Comparison of ENCODE assay signal across 19 cellular contexts in genomic region chr2:199395311-199395710, GRCh38.
DNase-seq lines count a peak whose midpoint lies in the region; ATAC-seq and TF ChIP-seq lines count a peak whose summit lies in the region.
"Had no signal": no experiment of that assay in that cellular context is flagged by ENCODE, and none has a peak within 500 bp of the region (broad histone marks: within the 10 kb centered on the region; RNA-seq: fewer than 3 reads in every experiment).

No MANE protein-coding gene starts in this region.

- H3F3A ChIP-seq in GM23248 (ENCODE audit: insufficient read depth) (no peaks in the 10 kb centered on the region), PC-3 (ENCODE audit: low read length, unreplicated experiment) (no peaks in the 10 kb centered on the region)

- DNase-seq in GM23248: peak; percentile 4
- peak; percentile 41 for DNase-seq in OCI-M1 (lab: John Stamatoyannopoulos, UW)
- peak; percentile 23 for DNase-seq in astrocyte of the cerebellum (ENCODE audit: low read depth)
- peak; percentile 31 to 80 for DNase-seq in fibroblast of lung (ENCODE audit: low read depth in 2 of 2)
- no peak for DNase-seq in NCI-H1092 treated with DMSO at 0.1 percent for 48 hours (lab: John Stamatoyannopoulos, UW)
- DNase-seq in PC-3: no peak
- no peak for DNase-seq in GM19238 (ENCODE audit: insufficient read length, low spot score)
- DNase-seq: Caco-2; CD4-positive, CD25-positive, alpha-beta regulatory T cell; CD8-positive, alpha-beta T cell; DMS153; DND-41; H9 had no signal

- no TSS peak for BruUV-seq in PC-3 (replicated peaks; lab: Mats Ljungman, UMichigan)

- POLR2A ChIA-PET in PC-3 (lab: Charles Lee; ENCODE audit: unreplicated experiment): no interaction called here

- H3K9ac ChIP-seq in GM23248 (no peak overlapping the region), fibroblast of lung (ENCODE audit: insufficient read depth, low read length) (no peak overlapping the region), PC-3 (ENCODE audit: low read length) (no peak overlapping the region)
- H3K9ac ChIP-seq: BLaER1 had no signal

- no peaks in the 10 kb centered on the region for H3K27me3 ChIP-seq in GM23248 (replicated peaks; ENCODE audit: insufficient read depth)
- H3K27me3 ChIP-seq in fibroblast of lung (ENCODE audit: control insufficient read depth, insufficient read depth, low read length): no peaks in the 10 kb centered on the region
- no peaks in the 10 kb centered on the region for H3K27me3 ChIP-seq in PC-3 (ENCODE audit: low read length)
- H3K27me3 ChIP-seq: BLaER1 had no signal

- no peak for TF ChIP-seq CTCF in astrocyte of the cerebellum (IDR thresholded peaks at IDR 0.05; ENCODE audit: low read depth, low read length, missing control alignments)
- no peak for TF ChIP-seq CTCF in fibroblast of lung (conservative IDR thresholded peaks at IDR 0.05 in 1 of 2, IDR thresholded peaks at IDR 0.05 in 1 of 2; ENCODE audit: low read depth in 1 of 2, low read length in 2 of 2)
- no peak for TF ChIP-seq CTCF in PC-3 (conservative IDR thresholded peaks at IDR 0.05; ENCODE audit: low read depth, low read length)

- H3K4me1 ChIP-seq in GM23248 (ENCODE audit: insufficient read depth) (peaks cover 5% of the 10 kb centered on the region; the same call in 1 of the 2 replicates), fibroblast of lung (ENCODE audit: control insufficient read depth, extremely low read depth, insufficient read depth, low read length) (no peaks in the 10 kb centered on the region), PC-3 (ENCODE audit: insufficient read depth, low read length) (no peaks in the 10 kb centered on the region)
- H3K4me1 ChIP-seq: BLaER1, Caco-2 had no signal

- in situ Hi-C loops in GM23248 (cut with MboI): no loop called here
- in situ Hi-C loops in astrocyte of the cerebellum (cut with HindIII; ENCODE audit: low sequenced_read_pairs): no loop called here

- H3K9me3 ChIP-seq in GM23248 (ENCODE audit: low read depth) (no peaks in the 10 kb centered on the region), fibroblast of lung (ENCODE audit: control insufficient read depth, insufficient read depth, low read depth, low read length) (no peaks in the 10 kb centered on the region), PC-3 (ENCODE audit: low read length) (no peaks in the 10 kb centered on the region)
- H3K9me3 ChIP-seq: BLaER1, Caco-2 had no signal

- H2AFZ ChIP-seq in GM23248 (no peak overlapping the region), fibroblast of lung (ENCODE audit: low read length) (no peak overlapping the region), PC-3 (ENCODE audit: low read length) (no peak overlapping the region)
- H2AFZ ChIP-seq: GM23338 had no signal

- no peak overlapping the region for H3K4me2 ChIP-seq in GM23248 (ENCODE audit: unreplicated experiment)
- no peak overlapping the region for H3K4me2 ChIP-seq in fibroblast of lung (ENCODE audit: extremely low read depth, insufficient read depth, low read length)
- no peak overlapping the region for H3K4me2 ChIP-seq in PC-3 (ENCODE audit: low read length)
- H3K4me2 ChIP-seq: BLaER1, GM23338 had no signal

- H3K9me2 ChIP-seq in GM23248 (ENCODE audit: insufficient read depth) (no peaks in the 10 kb centered on the region), PC-3 (replicated peaks; ENCODE audit: low read length) (no peaks in the 10 kb centered on the region)

- H3K36me3 ChIP-seq in GM23248 (ENCODE audit: low read depth): 0 out of 2 replicates have a peak, but pooled peaks cover 14% of the 10 kb centered on the region
- H3K36me3 ChIP-seq in fibroblast of lung (ENCODE audit: control insufficient read depth, insufficient read depth, low read length): no peaks in the 10 kb centered on the region
- no peaks in the 10 kb centered on the region for H3K36me3 ChIP-seq in PC-3 (ENCODE audit: low read depth, low read length)
- H3K36me3 ChIP-seq: BLaER1 had no signal

- H3K27ac ChIP-seq in GM23248 (no peak overlapping the region), fibroblast of lung (ENCODE audit: insufficient read depth, low read length) (no peak overlapping the region), PC-3 (ENCODE audit: low read length) (no peak overlapping the region)
- H3K27ac ChIP-seq: 22Rv1, BLaER1, C4-2B had no signal

- no peaks in the 10 kb centered on the region for H3K79me2 ChIP-seq in GM23248 (ENCODE audit: insufficient read depth)
- no peaks in the 10 kb centered on the region for H3K79me2 ChIP-seq in fibroblast of lung (ENCODE audit: control insufficient read depth, insufficient read depth, low read length)
- H3K79me2 ChIP-seq in PC-3 (ENCODE audit: low read length): no peaks in the 10 kb centered on the region

- CTCF ChIA-PET in PC-3 (lab: Charles Lee): no interaction called here

- H4K20me1 ChIP-seq in GM23248 (ENCODE audit: insufficient read depth) (no peaks in the 10 kb centered on the region), fibroblast of lung (ENCODE audit: control insufficient read depth, extremely low read depth, insufficient read depth, low read length) (no peaks in the 10 kb centered on the region), PC-3 (ENCODE audit: low read length) (no peaks in the 10 kb centered on the region)
- H4K20me1 ChIP-seq: BLaER1 had no signal

- intact Hi-C loops in PC-3 (cut with micrococcal nuclease): no loop called here

- no peak for ATAC-seq in HG03457 (IDR thresholded peaks at IDR 0.05; ENCODE audit: unreplicated experiment)
- ATAC-seq in PC-3: no peak
- ATAC-seq: CD8-positive, alpha-beta T cell; GM23338; HCT116 had no signal

- H3K4me3 ChIP-seq in GM23248 (no peak overlapping the region), astrocyte of the cerebellum (ENCODE audit: low read depth, low read length) (no peak overlapping the region), fibroblast of lung (replicated peaks in 1 of 4; ENCODE audit: control extremely low read depth in 1 of 4, insufficient read depth in 1 of 4, low read depth in 3 of 4, low read length in 4 of 4) (no peak overlapping the region), PC-3 (ENCODE audit: low read length) (no peak overlapping the region)
- H3K4me3 ChIP-seq: BLaER1, GM23338 had no signal

Comparison
In these comparisons a context has a peak if more than half of its experiments do, and no peak if none do; other contexts are left out.
1. DNase-seq: peak in GM23248 (single experiment), OCI-M1 (single experiment), astrocyte of the cerebellum (single experiment) and fibroblast of lung (2 of 2); none in NCI-H1092 treated with DMSO at 0.1 percent for 48 hours (single experiment), PC-3 (single experiment) and GM19238 (single experiment).